18 cellular contexts compared by ENCODE assay signal in the genomic region with DNA sequence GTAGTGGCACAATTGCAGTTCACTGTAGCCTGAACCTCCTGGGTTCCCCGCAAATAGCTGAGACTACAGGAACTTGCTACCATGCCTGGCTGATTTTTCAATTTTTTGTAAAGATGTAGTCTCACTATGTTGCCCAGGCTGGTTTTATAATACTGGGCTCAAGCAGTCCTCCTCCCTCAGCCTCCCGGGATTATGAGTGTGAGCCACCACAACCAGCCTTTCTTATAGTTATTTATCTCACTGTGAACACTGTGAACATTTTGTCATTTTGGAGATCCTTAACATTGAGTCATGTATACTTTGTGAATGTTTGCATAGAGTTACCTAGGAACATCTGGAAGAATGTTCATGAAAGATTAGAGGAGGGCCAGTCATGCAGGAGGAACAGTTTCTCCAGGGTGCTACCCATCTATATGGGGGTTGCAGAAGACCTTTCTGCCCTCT.
DNase-seq lines count a peak whose midpoint lies in the region; FAIRE-seq and TF ChIP-seq lines count a peak whose summit lies in the region.
"Had no signal": no experiment of that assay in that cellular context is flagged by ENCODE, and none has a peak within 500 bp of the region (broad histone marks: within the 10 kb centered on the region; RNA-seq: fewer than 3 reads in every experiment).

No MANE protein-coding gene starts in this region.

- H3K9me3 ChIP-seq in iPS-20b (ENCODE audit: insufficient read depth, low read depth, low read length) (no peaks in the 10 kb centered on the region), MG63 (no peaks in the 10 kb centered on the region)
- H3K9me3 ChIP-seq: adrenal gland, mucosa of descending colon, Peyer's patch, stomach had no signal

- H3K36me3 ChIP-seq in iPS-20b (ENCODE audit: insufficient read depth, low read depth, low read length) = peaks cover 13% of the 10 kb centered on the region
- H3K36me3 ChIP-seq in MG63 = no peaks in the 10 kb centered on the region
- H3K36me3 ChIP-seq: adrenal gland, Peyer's patch, stomach had no signal

- peaks cover 24% of the 10 kb centered on the region; the same call in 1 of the 2 replicates for H3K4me1 ChIP-seq in iPS-20b (ENCODE audit: insufficient read depth, low read length)
- H3K4me1 ChIP-seq: Peyer's patch had no signal

- H3K4me1 Mint-ChIP-seq in Calu3 (ENCODE audit: low read depth, unreplicated experiment) = peaks cover 44% of the 10 kb centered on the region

- in situ Hi-C loops in KBM-7 (cut with MboI; ENCODE audit: low pct_unique_long_range_greater_than_20kb, low sequenced_read_pairs) = no loop called here

- H3K27ac Mint-ChIP-seq in Calu3 (ENCODE audit: unreplicated experiment) = peak overlapping the region; percentile 83
- H3K27ac Mint-ChIP-seq: dendritic cell treated with granulocyte-macrophage colony-stimulating factor and Interleukin-4, amounts not matched to agents 40 ng/mL and 50 ng/mL, for 4 days had no signal

- H3K9ac ChIP-seq in iPS-20b (ENCODE audit: low read depth, low read length) = peak overlapping the region; percentile 52; the same call in 1 of the 2 replicates

- BruUV-seq in Calu3 (replicated peaks; lab: Mats Ljungman, UMichigan) = no TSS peak

- TF ChIP-seq CTCF in Calu3 (IDR thresholded peaks at IDR 0.05; ENCODE audit: unreplicated experiment) = no peak

- DNase-seq in Calu3 (no peak), M059J (ENCODE audit: low read depth) (peak; percentile 5), astrocyte of the hippocampus (ENCODE audit: low read depth, low spot score) (peak; percentile 35), KBM-7 (no peak), MG63 (no peak), cerebellum (ENCODE audit: low spot score) (no peak), HTR-8/SVneo (ENCODE audit: insufficient read length, low spot score) (no peak)
- DNase-seq: activated T-cell treated with anti-CD3 and anti-CD28 coated beads, Interleukin-2, amount 50 U/mL, for 1 hour; adrenal gland; KG1; mucosa of descending colon; NCI-H1417 treated with DMSO at 0.1 percent for 48 hours; NCI-H446 treated with DMSO at 0.1 percent for 48 hours; Peyer's patch; stomach had no signal

- no peaks in the 10 kb centered on the region for H3K27me3 Mint-ChIP-seq in Calu3 (ENCODE audit: unreplicated experiment)
- H3K27me3 Mint-ChIP-seq: dendritic cell treated with granulocyte-macrophage colony-stimulating factor and Interleukin-4, amounts not matched to agents 40 ng/mL and 50 ng/mL, for 4 days had no signal

- no peak overlapping the region for H3K4me3 Mint-ChIP-seq in Calu3 (ENCODE audit: low read depth, unreplicated experiment)
- H3K4me3 Mint-ChIP-seq: dendritic cell treated with granulocyte-macrophage colony-stimulating factor and Interleukin-4, amounts not matched to agents 40 ng/mL and 50 ng/mL, for 4 days had no signal

- H3K4me3 ChIP-seq in iPS-20b (ENCODE audit: low read length) (peak overlapping the region; percentile 41; the same call in 1 of the 2 replicates), MG63 (no peak overlapping the region)
- H3K4me3 ChIP-seq: adrenal gland, mucosa of descending colon, Peyer's patch, skin epidermis, stomach had no signal

- CTCF ChIA-PET in Calu3 (lab: Charles Lee) = interaction anchor here (0.7 to 1.1 kb wide), 2 partner anchors 30 to 93 kb away, joined by 3 read pairs; no protein-coding TSS in a partner anchor

- H3K9me3 Mint-ChIP-seq in Calu3 (ENCODE audit: low read depth, unreplicated experiment) = peaks cover 3% of the 10 kb centered on the region

- H3K27ac ChIP-seq in iPS-20b (ENCODE audit: low read length) = peak overlapping the region; percentile 86
- H3K27ac ChIP-seq: adrenal gland, Peyer's patch had no signal

- intact Hi-C loops in Calu3 (cut with micrococcal nuclease; ENCODE audit: unreplicated experiment) = loop anchor here (5.0 kb wide), 1 partner anchor 55 kb away; no protein-coding TSS in a partner anchor

- no peak for FAIRE-seq in HTR-8/SVneo (lab: Jason Lieb, UNC)

- peaks cover 35% of the 10 kb centered on the region for H3K36me3 Mint-ChIP-seq in Calu3 (ENCODE audit: insufficient read depth, unreplicated experiment)

- H3K27me3 ChIP-seq in iPS-20b (ENCODE audit: insufficient read depth, low read length) = no peaks in the 10 kb centered on the region
- no peaks in the 10 kb centered on the region for H3K27me3 ChIP-seq in MG63
- H3K27me3 ChIP-seq: adrenal gland, Peyer's patch, stomach had no signal

Comparison
In these comparisons a context has a peak if more than half of its experiments do, and no peak if none do; other contexts are left out.
1. DNase-seq: peak in M059J (single experiment) and astrocyte of the hippocampus (single experiment); none in Calu3 (single experiment), KBM-7 (single experiment), MG63 (single experiment), cerebellum (single experiment) and HTR-8/SVneo (single experiment).